ENCODE assay signal across 28 cellular contexts in genomic region chr7:18154707-18155106, GRCh38.
"Had no signal": no experiment of that assay in that cellular context is flagged by ENCODE, and none has a peak within 500 bp of the region (broad histone marks: within the 10 kb centered on the region; RNA-seq: fewer than 3 reads in every experiment).

No MANE protein-coding gene starts in this region.

- H3K9me3 Mint-ChIP-seq: effector memory CD8-positive, alpha-beta T cell; endodermal cell had no signal

- ATAC-seq: effector memory CD8-positive, alpha-beta T cell; esophagus mucosa; gastrocnemius medialis; heart right ventricle; left cardiac atrium; left lung; left ventricle myocardium superior; lower lobe of right lung; mucosa of descending colon; naive thymus-derived CD8-positive, alpha-beta T cell had no signal

- H3K27ac Mint-ChIP-seq: effector memory CD8-positive, alpha-beta T cell; endodermal cell; mesothelial cell of epicardium; naive B cell; naive thymus-derived CD8-positive, alpha-beta T cell had no signal

- FAIRE-seq: colon, endometrium, kidney had no signal

- H3K4me1 Mint-ChIP-seq: naive thymus-derived CD8-positive, alpha-beta T cell had no signal

- H3K4me3 Mint-ChIP-seq: effector memory CD8-positive, alpha-beta T cell; endodermal cell; mesothelial cell of epicardium; naive B cell; naive thymus-derived CD8-positive, alpha-beta T cell had no signal

- H3K36me3 Mint-ChIP-seq: naive thymus-derived CD8-positive, alpha-beta T cell had no signal

- DNase-seq: dermis blood vessel endothelial cell; dorsolateral prefrontal cortex; effector CD4-positive, alpha-beta T cell; effector memory CD8-positive, alpha-beta T cell; endodermal cell; erythroblast; esophagus squamous epithelium; foreskin fibroblast; foreskin melanocyte; gastrocnemius medialis; glutamatergic neuron; head of caudate nucleus; heart right ventricle; hippocampal formation; islet precursor cell; kidney; left cardiac atrium; left lung; left ventricle myocardium superior; lower lobe of right lung; mesenchymal stem cell; mucosa of descending colon; naive B cell; naive thymus-derived CD8-positive, alpha-beta T cell had no signal
